Comparison of ENCODE assay signal across 8 cellular contexts in genomic region chr19:12779162-12779993, GRCh38. TPM values are rescaled to one million over a fixed set of nuclear protein-coding genes. Genes with fewer than 3 reads are reported as not detected.
A peak's percentile ranks its signal among the peaks of the same experiment; 100 is the strongest.
DNase-seq lines count a peak whose midpoint lies in the region; ATAC-seq and TF ChIP-seq lines count a peak whose summit lies in the region.

No MANE protein-coding gene starts in this region.

- TF ChIP-seq CTCF in GM06990 (IDR thresholded peaks at IDR 0.05; ENCODE audit: insufficient read depth, low read length, poor library complexity, severe bottlenecking) (peak; percentile 31), spleen (IDR thresholded peaks at IDR 0.05 in 8 of 11, conservative IDR thresholded peaks at IDR 0.05 in 3 of 11) (peak in 1 of 11 experiments; percentile 18)

- no peaks in the 10 kb centered on the region for H3K36me3 ChIP-seq in GM06990 (ENCODE audit: control insufficient read depth, insufficient read depth, low read length)
- H3K36me3 ChIP-seq in iPS-15b (ENCODE audit: control insufficient read depth, insufficient read depth, low read length), result peaks cover 1% of the 10 kb centered on the region
- H3K36me3 ChIP-seq in spleen, result no peaks in the 10 kb centered on the region

- no peaks in the 10 kb centered on the region for H3K9me3 ChIP-seq in iPS-15b (ENCODE audit: control insufficient read depth, insufficient read depth, low read length)
- H3K9me3 ChIP-seq in spleen, result no peaks in the 10 kb centered on the region

- intact Hi-C loops in spleen (cut with DNase I; ENCODE audit: low total_unique reads), result no loop called here

- WGBS in adipose tissue, 3 donors, result 44 to 72% (median 45%) methylated on average over 15 of the region's 15 CpGs
- 39 to 65% (median 60%) methylated on average over 7 to 15 of the region's 15 CpGs for WGBS in spleen, 5 donors

- H3K27me3 ChIP-seq in GM06990 (replicated peaks; ENCODE audit: control insufficient read depth, insufficient read depth, low read length) (no peaks in the 10 kb centered on the region), iPS-15b (ENCODE audit: control insufficient read depth, insufficient read depth, low read length) (no peaks in the 10 kb centered on the region), spleen (replicated peaks in 1 of 7) (no peaks in the 10 kb centered on the region)

- H3K9ac ChIP-seq in iPS-15b (ENCODE audit: low read depth, low read length), result peak overlapping the region; percentile 17

- ATAC-seq in GM18505 (IDR thresholded peaks at IDR 0.05; ENCODE audit: unreplicated experiment), result no peak

- H3K27ac ChIP-seq in adipose tissue (ENCODE audit: low read depth, low read length), result peak overlapping the region; percentile 92
- H3K27ac ChIP-seq in spleen, result peak overlapping the region; percentile 79 to 98 (median 96)

- peak; percentile 56 for DNase-seq in GM06990 (ENCODE audit: extremely low read depth, insufficient read length)
- DNase-seq in NCI-H1105 (lab: John Stamatoyannopoulos, UW), result peak; percentile 20
- DNase-seq in spleen, result peak; percentile 83
- no peak for DNase-seq in NCI-H1436 treated with DMSO at 0.1 percent for 48 hours (lab: John Stamatoyannopoulos, UW)
- no peak for DNase-seq in NCI-H2029 (lab: John Stamatoyannopoulos, UW)

- H3K4me1 ChIP-seq in iPS-15b (ENCODE audit: control insufficient read depth, insufficient read depth, low read length), result peaks cover 12% of the 10 kb centered on the region
- H3K4me1 ChIP-seq in spleen, result peaks cover 47 to 90% (median 80%) of the 10 kb centered on the region in 6 donors

- peak overlapping the region; percentile 75 for H3K4me3 ChIP-seq in GM06990 (replicated peaks; ENCODE audit: low read depth, low read length)
- H3K4me3 ChIP-seq in iPS-15b (ENCODE audit: low read depth, low read length), result peak overlapping the region; percentile 76
- peak overlapping the region in 5 of 8 donors; percentile 52 to 79 (median 59) for H3K4me3 ChIP-seq in spleen

- no peak for TF ChIP-seq POLR2A in spleen (IDR thresholded peaks at IDR 0.05)
- no peak for TF ChIP-seq POLR2A in GM18505 (IDR thresholded peaks at IDR 0.05; ENCODE audit: borderline replicate concordance, extremely low read depth, insufficient read depth, insufficient read length)

RNA-seq across cellular contexts. Expression of gene HOOK2, which starts 4.0 kb away (rescaled TPM):
- polyA plus RNA-seq in adipose tissue (100 to 1,000 TPM in 1 of 3 donors, 10 to 100 TPM in 2; 41.1 to 210 (median 57.2) TPM), spleen (10 to 100 TPM in 2 of 3 donors, 1 to 10 TPM in 1; 7.1 to 24.3 (median 20.5) TPM)
- total RNA-seq in spleen, result 10 to 100 TPM; 14.8 to 27.4 (median 25.2) TPM

RNA-seq across cellular contexts. Expression of gene JUNB, which starts 11.9 kb away (rescaled TPM):
- 1,000 to 10,000 TPM in 2 of 3 donors, 100 to 1,000 TPM in 1; 120 to 1,553 (median 1,136) TPM for polyA plus RNA-seq in adipose tissue
- total RNA-seq in spleen, result 100 to 1,000 TPM; 102 to 363 (median 189) TPM
- 100 to 1,000 TPM in 1 of 3 donors, 10 to 100 TPM in 2; 57.5 to 118 (median 64.0) TPM for polyA plus RNA-seq in spleen

RNA-seq across cellular contexts. Expression of gene PRDX2, which starts 22.2 kb away (rescaled TPM):
- polyA plus RNA-seq in adipose tissue (100 to 1,000 TPM; 159 to 386 (median 207) TPM), spleen (100 to 1,000 TPM in 2 of 3 donors, 10 to 100 TPM in 1; 78.3 to 123 (median 108) TPM)
- total RNA-seq in spleen, result 100 to 1,000 TPM in 6 of 7 donors, 10 to 100 TPM in 1; 97.9 to 203 (median 140) TPM

RNA-seq across cellular contexts. Expression of gene THSD8, which starts 22.5 kb away (rescaled TPM):
- polyA plus RNA-seq in adipose tissue (1 to 10 TPM in 1 of 3 donors, under 1 TPM in 2; 0.38 to 1.8 (median 0.52) TPM), spleen (1 to 10 TPM; 5.2 to 9.1 (median 5.7) TPM)
- total RNA-seq in spleen, result 1 to 10 TPM in 4 of 7 donors, not detected in 3; 1.1 to 4.8 (median 3.4) TPM

RNA-seq across cellular contexts. Expression of gene RNASEH2A, which starts 27.0 kb away (rescaled TPM):
- polyA plus RNA-seq in adipose tissue (1 to 10 TPM; 3.3 to 6.4 (median 5.6) TPM), spleen (10 to 100 TPM in 2 of 3 donors, 1 to 10 TPM in 1; 4.4 to 12.2 (median 11.4) TPM)
- total RNA-seq in spleen, result 10 to 100 TPM in 6 of 7 donors, 1 to 10 TPM in 1; 9.8 to 15.9 (median 11.7) TPM

Comparison
In these comparisons a context has a peak if more than half of its experiments do, and no peak if none do; other contexts are left out.
1. DNase-seq: peak in GM06990 (single experiment), NCI-H1105 (single experiment) and spleen (single experiment); none in NCI-H1436 treated with DMSO at 0.1 percent for 48 hours (single experiment) and NCI-H2029 (single experiment).
2. Peak in every context shown above with its lines, with median percentiles within 50 percentile points of each other: H3K4me3 ChIP-seq.